ENCODE assay signal across 28 cellular contexts in genomic region chr3:58540176-58540863, GRCh38. TPM values are rescaled to one million over a fixed set of nuclear protein-coding genes. Genes with fewer than 3 reads are reported as not detected.
"Had no signal": no experiment of that assay in that cellular context is flagged by ENCODE, and none has a peak within 500 bp of the region (broad histone marks: within the 10 kb centered on the region; RNA-seq: fewer than 3 reads in every experiment).

No MANE protein-coding gene starts in this region.

- H3K27me3 ChIP-seq: pancreas, upper lobe of left lung had no signal

- H3K27me3 Mint-ChIP-seq: stimulated activated memory B cell treated with anti-CD40 and anti-IgM and Interleukin-4, amounts not matched to agents 10 μg/mL and 1 μg/mL and 100 μg/mL, for 72 hours; T-helper 17 cell had no signal

- H3K36me3 Mint-ChIP-seq: activated naive CD8-positive, alpha-beta T cell treated with anti-CD3 and anti-CD28 coated beads, Interleukin-2, amount 10 ng/mL, durations not matched to agents 7 days and 5 days; naive thymus-derived CD4-positive, alpha-beta T cell; stimulated activated memory B cell treated with anti-CD40 and anti-IgM and Interleukin-4, amounts not matched to agents 10 μg/mL and 1 μg/mL and 100 μg/mL, for 72 hours had no signal

- H3K4me1 ChIP-seq: prostate gland had no signal

- H3K4me3 ChIP-seq: pancreas, prostate gland, smooth muscle cell, upper lobe of left lung had no signal

- H3K36me3 ChIP-seq: pancreas, prostate gland, upper lobe of left lung had no signal

- DNase-seq: activated CD4-positive, alpha-beta T cell treated with anti-CD3 and anti-CD28 coated beads, Interleukin-2, amount 10 ng/mL, durations not matched to agents 24 days and 14 days; activated CD4-positive, CD25-positive, alpha-beta regulatory T cell treated with anti-CD3 and anti-CD28 coated beads, Interleukin-2, amount 50 U/mL, for 72 hours; activated CD8-positive, alpha-beta T cell treated with anti-CD3 and anti-CD28 coated beads for 36 hours; activated naive CD4-positive, alpha-beta T cell treated with anti-CD3 and anti-CD28 coated beads for 36 hours; activated naive CD8-positive, alpha-beta T cell treated with anti-CD3 and anti-CD28 coated beads, Interleukin-2, amount 10 ng/mL, durations not matched to agents 7 days and 5 days; activated T-cell treated with anti-CD3 and anti-CD28 coated beads, Interleukin-2, amount 50 U/mL, for 72 hours; caudate nucleus; endodermal cell; foreskin fibroblast; hippocampal formation; kidney; left colon; midbrain; naive thymus-derived CD4-positive, alpha-beta T cell; retina; stimulated activated CD4-positive, alpha-beta T cell treated with anti-CD3 and anti-CD28 coated beads, Interleukin-1b, Interleukin-23, amount 100 ng/mL, for 48 hours; stimulated activated CD4-positive, alpha-beta T cell treated with anti-CD3 and anti-CD28 coated beads, Interleukin-4, amount 100 ng/mL, for 4 hours; stimulated activated CD8-positive, alpha-beta memory T cell treated with anti-CD3 and anti-CD28 coated beads, Interleukin-4, amount 100 ng/mL, for 48 hours; stimulated activated naive CD8-positive, alpha-beta T cell treated with anti-CD3 and anti-CD28 coated beads, Interleukin-15, amount 100 ng/mL, for 72 hours; substantia nigra; T-helper 17 cell; upper lobe of left lung had no signal

- ATAC-seq: activated CD8-positive, alpha-beta T cell treated with anti-CD3 and anti-CD28 coated beads for 36 hours; activated T-cell treated with anti-CD3 and anti-CD28 coated beads, Interleukin-2, amount 50 U/mL, for 72 hours; esophagus mucosa; left colon; naive thymus-derived CD4-positive, alpha-beta T cell; pancreas; stimulated activated memory B cell treated with anti-CD40 and anti-IgM and Interleukin-4, amounts not matched to agents 10 μg/mL and 1 μg/mL and 100 μg/mL, for 72 hours; stimulated activated naive CD8-positive, alpha-beta T cell treated with anti-CD3 and anti-CD28 coated beads, Interleukin-15, amount 100 ng/mL, for 72 hours; T-helper 17 cell had no signal

- H3K4me1 Mint-ChIP-seq: naive thymus-derived CD4-positive, alpha-beta T cell; stimulated activated memory B cell treated with anti-CD40 and anti-IgM and Interleukin-4, amounts not matched to agents 10 μg/mL and 1 μg/mL and 100 μg/mL, for 72 hours had no signal

- H3K9me3 Mint-ChIP-seq: activated CD4-positive, alpha-beta T cell treated with anti-CD3 and anti-CD28 coated beads, Interleukin-2, amount 10 ng/mL, durations not matched to agents 24 days and 14 days; activated CD8-positive, alpha-beta T cell treated with anti-CD3 and anti-CD28 coated beads for 36 hours; activated naive CD4-positive, alpha-beta T cell treated with anti-CD3 and anti-CD28 coated beads for 36 hours; activated naive CD8-positive, alpha-beta T cell treated with anti-CD3 and anti-CD28 coated beads, Interleukin-2, amount 10 ng/mL, durations not matched to agents 7 days and 5 days; activated T-cell treated with anti-CD3 and anti-CD28 coated beads, Interleukin-2, amount 50 U/mL, for 72 hours; naive thymus-derived CD4-positive, alpha-beta T cell; stimulated activated memory B cell treated with anti-CD40 and anti-IgM and Interleukin-4, amounts not matched to agents 10 μg/mL and 1 μg/mL and 100 μg/mL, for 72 hours; stimulated activated naive CD8-positive, alpha-beta T cell treated with anti-CD3 and anti-CD28 coated beads, Interleukin-15, amount 100 ng/mL, for 72 hours had no signal

- H3K27ac ChIP-seq: pancreas, prostate gland, upper lobe of left lung had no signal

- H3K9me3 ChIP-seq: pancreas, prostate gland, upper lobe of left lung had no signal

- H3K4me3 Mint-ChIP-seq: activated CD4-positive, alpha-beta T cell treated with anti-CD3 and anti-CD28 coated beads, Interleukin-2, amount 10 ng/mL, durations not matched to agents 24 days and 14 days; activated CD8-positive, alpha-beta T cell treated with anti-CD3 and anti-CD28 coated beads for 36 hours; activated naive CD4-positive, alpha-beta T cell treated with anti-CD3 and anti-CD28 coated beads for 36 hours; activated naive CD8-positive, alpha-beta T cell treated with anti-CD3 and anti-CD28 coated beads, Interleukin-2, amount 10 ng/mL, durations not matched to agents 7 days and 5 days; activated T-cell treated with anti-CD3 and anti-CD28 coated beads, Interleukin-2, amount 50 U/mL, for 72 hours; endodermal cell; naive thymus-derived CD4-positive, alpha-beta T cell; stimulated activated memory B cell treated with anti-CD40 and anti-IgM and Interleukin-4, amounts not matched to agents 10 μg/mL and 1 μg/mL and 100 μg/mL, for 72 hours; stimulated activated naive CD8-positive, alpha-beta T cell treated with anti-CD3 and anti-CD28 coated beads, Interleukin-15, amount 100 ng/mL, for 72 hours; T-helper 17 cell had no signal

- H3K27ac Mint-ChIP-seq: activated CD4-positive, alpha-beta T cell treated with anti-CD3 and anti-CD28 coated beads, Interleukin-2, amount 10 ng/mL, durations not matched to agents 24 days and 14 days; activated CD8-positive, alpha-beta T cell treated with anti-CD3 and anti-CD28 coated beads for 36 hours; activated naive CD4-positive, alpha-beta T cell treated with anti-CD3 and anti-CD28 coated beads for 36 hours; activated naive CD8-positive, alpha-beta T cell treated with anti-CD3 and anti-CD28 coated beads, Interleukin-2, amount 10 ng/mL, durations not matched to agents 7 days and 5 days; activated T-cell treated with anti-CD3 and anti-CD28 coated beads, Interleukin-2, amount 50 U/mL, for 72 hours; endodermal cell; naive thymus-derived CD4-positive, alpha-beta T cell; stimulated activated memory B cell treated with anti-CD40 and anti-IgM and Interleukin-4, amounts not matched to agents 10 μg/mL and 1 μg/mL and 100 μg/mL, for 72 hours; stimulated activated naive CD8-positive, alpha-beta T cell treated with anti-CD3 and anti-CD28 coated beads, Interleukin-15, amount 100 ng/mL, for 72 hours; T-helper 17 cell had no signal

RNA-seq across cellular contexts. Expression of gene ACOX2, which starts 3.3 kb away (rescaled TPM):
- total RNA-seq: activated CD4-positive, alpha-beta T cell treated with anti-CD3 and anti-CD28 coated beads, Interleukin-2, amount 10 ng/mL, durations not matched to agents 24 days and 14 days; activated CD8-positive, alpha-beta T cell treated with anti-CD3 and anti-CD28 coated beads for 36 hours; activated naive CD4-positive, alpha-beta T cell treated with anti-CD3 and anti-CD28 coated beads for 36 hours; activated naive CD8-positive, alpha-beta T cell treated with anti-CD3 and anti-CD28 coated beads, Interleukin-2, amount 10 ng/mL, durations not matched to agents 7 days and 5 days; activated T-cell treated with anti-CD3 and anti-CD28 coated beads, Interleukin-2, amount 50 U/mL, for 72 hours; naive thymus-derived CD4-positive, alpha-beta T cell; T-helper 17 cell had no signal

RNA-seq across cellular contexts. Expression of gene FAM107A, which starts 36.9 kb away (rescaled TPM):
- total RNA-seq: activated CD4-positive, alpha-beta T cell treated with anti-CD3 and anti-CD28 coated beads, Interleukin-2, amount 10 ng/mL, durations not matched to agents 24 days and 14 days; activated CD8-positive, alpha-beta T cell treated with anti-CD3 and anti-CD28 coated beads for 36 hours; activated naive CD4-positive, alpha-beta T cell treated with anti-CD3 and anti-CD28 coated beads for 36 hours; activated naive CD8-positive, alpha-beta T cell treated with anti-CD3 and anti-CD28 coated beads, Interleukin-2, amount 10 ng/mL, durations not matched to agents 7 days and 5 days; activated T-cell treated with anti-CD3 and anti-CD28 coated beads, Interleukin-2, amount 50 U/mL, for 72 hours; chondrocyte; endodermal cell; naive thymus-derived CD4-positive, alpha-beta T cell; smooth muscle cell; T-helper 17 cell had no signal
